ENCODE assay signal across 9 cellular contexts in the genomic region with DNA sequence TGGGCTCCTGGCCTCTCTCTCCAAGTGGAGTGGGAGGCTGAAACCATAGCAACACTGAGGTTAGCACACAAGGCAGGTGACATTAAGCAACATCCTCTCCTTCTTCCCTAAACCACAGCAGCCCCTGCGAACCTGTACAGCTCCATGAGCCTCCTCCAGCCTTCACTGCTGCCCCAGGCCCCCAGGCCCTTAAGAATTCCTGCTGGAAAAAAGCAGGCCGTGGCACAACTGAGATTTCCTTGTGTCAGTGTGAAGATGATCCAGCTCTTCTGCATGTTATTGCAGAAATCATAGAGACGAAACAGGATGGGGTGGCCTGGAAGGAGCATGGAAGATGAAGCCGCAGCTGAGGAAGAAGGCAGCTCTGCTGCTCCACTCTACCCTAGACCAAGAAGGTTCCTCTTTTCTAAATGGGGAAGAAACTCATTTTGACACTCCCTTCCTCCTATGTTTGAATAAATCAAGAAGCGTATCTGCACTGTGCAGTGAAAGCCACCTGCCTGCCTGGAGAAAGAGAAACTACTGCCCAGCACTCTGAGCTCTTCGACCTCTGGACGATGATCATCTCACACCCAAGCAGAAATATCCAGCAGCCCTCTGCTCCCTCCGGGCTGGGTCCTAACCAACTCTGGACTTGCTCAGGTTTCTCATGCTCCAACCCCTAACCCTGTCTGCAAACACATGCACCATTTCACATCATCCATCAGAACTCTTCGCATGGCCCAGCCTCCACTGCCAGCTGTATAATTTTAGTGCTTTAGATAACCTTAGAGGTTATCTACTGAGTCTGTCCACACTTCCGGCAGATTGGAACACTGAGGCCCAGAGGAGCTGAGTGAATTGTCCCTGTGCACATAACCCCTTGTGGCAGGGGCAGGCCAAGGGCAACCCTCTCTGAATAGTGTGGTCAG.
DNase-seq lines count a peak whose midpoint lies in the region; ATAC-seq lines count a peak whose summit lies in the region.
"Had no signal": no experiment of that assay in that cellular context is flagged by ENCODE, and none has a peak within 500 bp of the region (broad histone marks: within the 10 kb centered on the region; RNA-seq: fewer than 3 reads in every experiment).

No MANE protein-coding gene starts in this region.

- peaks cover 32 to 42% of the 10 kb centered on the region in 2 donors for H3K4me1 ChIP-seq in mucosa of rectum (ENCODE audit: control insufficient read depth in 2 of 2, insufficient read depth in 2 of 2, low read length in 2 of 2)
- H3K4me1 ChIP-seq: parathyroid adenoma had no signal

- H3K9ac ChIP-seq in mucosa of rectum (ENCODE audit: low read depth in 1 of 2, low read length in 2 of 2), result peak overlapping the region in 1 of 2 donors; percentile 19
- H3K9ac ChIP-seq: parathyroid adenoma had no signal

- peak overlapping the region; percentile 66 to 77 for H3K27ac ChIP-seq in mucosa of rectum (ENCODE audit: low read depth in 2 of 2, low read length in 2 of 2)
- H3K27ac ChIP-seq: parathyroid adenoma had no signal

- H3K27me3 ChIP-seq in mucosa of rectum (ENCODE audit: control insufficient read depth in 2 of 2, insufficient read depth in 2 of 2, low read length in 2 of 2), result no peaks in the 10 kb centered on the region

- DNase-seq in NOMO-1 treated with DMSO at 0.1 percent for 48 hours (lab: John Stamatoyannopoulos, UW; ENCODE audit: unreplicated experiment) (peak; percentile 97), NCI-H1436 (lab: John Stamatoyannopoulos, UW) (no peak), NCI-H2196 treated with DMSO at 0.1 percent for 48 hours (lab: John Stamatoyannopoulos, UW; ENCODE audit: unreplicated experiment) (no peak), NCI-H69 (lab: John Stamatoyannopoulos, UW) (no peak), activated gamma-delta T cell treated with Interleukin-2 at 50 U/mL for 16 hours (no peak)

- peak overlapping the region; percentile 7 to 35 for H3K4me3 ChIP-seq in mucosa of rectum (ENCODE audit: low read length in 2 of 2)

- no peaks in the 10 kb centered on the region for H3K9me3 ChIP-seq in mucosa of rectum (ENCODE audit: control insufficient read depth in 2 of 2, low read length in 2 of 2)

- peak; percentile 94 for ATAC-seq in GM18858 (IDR thresholded peaks at IDR 0.05; ENCODE audit: unreplicated experiment)
- peak; percentile 86 for ATAC-seq in HG02678 (IDR thresholded peaks at IDR 0.05; ENCODE audit: unreplicated experiment)

- H3K36me3 ChIP-seq in mucosa of rectum (ENCODE audit: control insufficient read depth in 2 of 2, insufficient read depth in 2 of 2, low read length in 2 of 2), result no peaks in the 10 kb centered on the region
